In the genomic region with DNA sequence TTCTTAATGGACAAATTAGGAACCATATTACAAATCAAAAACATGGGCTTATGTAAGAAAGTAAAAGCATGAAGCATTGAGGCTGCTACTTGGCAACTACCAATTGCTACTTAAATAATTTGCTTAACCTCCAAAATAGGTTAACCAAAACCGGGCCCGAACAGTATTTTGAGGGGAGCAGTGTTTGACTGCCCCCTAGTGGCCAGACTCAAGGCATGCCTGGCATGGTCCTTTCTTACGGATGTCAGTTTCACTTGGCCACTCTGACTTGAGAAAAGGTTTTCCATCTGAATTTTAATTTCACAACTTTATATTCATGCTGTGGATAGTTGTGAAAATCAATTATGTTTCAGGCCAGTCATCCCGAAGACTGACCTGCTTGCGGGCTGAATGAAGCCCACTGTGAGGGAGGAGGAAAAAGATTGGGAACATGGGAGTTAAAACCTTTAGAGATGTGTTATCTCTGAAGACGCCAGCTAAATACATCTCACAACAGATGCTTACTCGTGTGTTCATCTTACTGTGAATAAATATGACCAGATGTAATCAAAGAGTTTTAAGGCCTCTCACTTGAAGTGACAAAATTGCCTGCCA, we compare ENCODE assay signal across 8 cellular contexts. TPM values are rescaled to one million over a fixed set of nuclear protein-coding genes. Genes with fewer than 3 reads are reported as not detected.
DNase-seq lines count a peak whose midpoint lies in the region; ATAC-seq and TF ChIP-seq lines count a peak whose summit lies in the region.

No MANE protein-coding gene starts in this region.

- peak overlapping the region; percentile 87 for H2AFZ ChIP-seq in OCI-LY3 (ENCODE audit: low read depth, low read length)

- peak overlapping the region; percentile 82 for H3K4me3 ChIP-seq in OCI-LY3 (ENCODE audit: low read length)
- no peak overlapping the region for H3K4me3 ChIP-seq in fibroblast of the aortic adventitia (ENCODE audit: low read depth, low read length)
- no peak overlapping the region for H3K4me3 ChIP-seq in neutrophil (ENCODE audit: low read depth in 1 of 2, low read length in 1 of 2)

- H3K4me1 ChIP-seq in OCI-LY3 (ENCODE audit: low read length), result peaks cover 43% of the 10 kb centered on the region
- H3K4me1 ChIP-seq in neutrophil (ENCODE audit: control insufficient read depth in 1 of 2, insufficient read depth in 1 of 2, low read depth in 1 of 2, low read length in 1 of 2), result peaks cover 0 to 4% of the 10 kb centered on the region in 2 experiments

- peak; percentile 99 for TF ChIP-seq CTCF in OCI-LY3 (IDR thresholded peaks at IDR 0.05; ENCODE audit: low read depth, low read length)
- peak; percentile 97 for TF ChIP-seq CTCF in fibroblast of the aortic adventitia (IDR thresholded peaks at IDR 0.05; ENCODE audit: insufficient read depth, low read length)
- TF ChIP-seq CTCF in neutrophil (IDR thresholded peaks at IDR 0.05), result peak; percentile 83

- peaks cover 63% of the 10 kb centered on the region for H3K79me2 ChIP-seq in OCI-LY3 (ENCODE audit: low read length)

- H3K36me3 Mint-ChIP-seq in activated T-cell treated with anti-CD3 and anti-CD28 coated beads, Interleukin-2, amount 50 U/mL, for 4 hours (ENCODE audit: insufficient read depth), result no peaks in the 10 kb centered on the region

- ATAC-seq in GM19328 (IDR thresholded peaks at IDR 0.05; ENCODE audit: unreplicated experiment) (peak; percentile 67), HG03520 (IDR thresholded peaks at IDR 0.05; ENCODE audit: unreplicated experiment) (peak; percentile 73)
- ATAC-seq in activated T-cell treated with anti-CD3 and anti-CD28 coated beads, Interleukin-2, amount 50 U/mL, for 4 hours, result peak in 1 of 2 donors; percentile 46

- H3K9me3 Mint-ChIP-seq in activated T-cell treated with anti-CD3 and anti-CD28 coated beads, Interleukin-2, amount 50 U/mL, for 4 hours, result no peaks in the 10 kb centered on the region

- H3K9me3 ChIP-seq in OCI-LY3 (ENCODE audit: insufficient read depth, low read length) (no peaks in the 10 kb centered on the region), neutrophil (no peaks in the 10 kb centered on the region)

- H3K27me3 ChIP-seq in OCI-LY3 (ENCODE audit: low read depth, low read length) (no peaks in the 10 kb centered on the region), neutrophil (no peaks in the 10 kb centered on the region)

- H3K27me3 Mint-ChIP-seq in activated T-cell treated with anti-CD3 and anti-CD28 coated beads, Interleukin-2, amount 50 U/mL, for 4 hours (ENCODE audit: low read depth), result peaks cover 10% of the 10 kb centered on the region

- H3K36me3 ChIP-seq in OCI-LY3 (replicated peaks; ENCODE audit: low read depth, low read length) (peaks cover 17% of the 10 kb centered on the region), neutrophil (no peaks in the 10 kb centered on the region)

- peaks cover 2% of the 10 kb centered on the region for H3K4me1 Mint-ChIP-seq in activated T-cell treated with anti-CD3 and anti-CD28 coated beads, Interleukin-2, amount 50 U/mL, for 4 hours (ENCODE audit: low read depth)

- H4K20me1 ChIP-seq in OCI-LY3 (ENCODE audit: insufficient read depth, low read length), result no peaks in the 10 kb centered on the region

- peak; percentile 8 for DNase-seq in CMK (ENCODE audit: low read depth)
- DNase-seq in activated T-cell treated with anti-CD3 and anti-CD28 coated beads, Interleukin-2, amount 50 U/mL, for 4 hours, result peak; percentile 48
- DNase-seq in fibroblast of the aortic adventitia (ENCODE audit: low read depth), result peak; percentile 88
- peak in 34 of 49 donors; percentile 1 to 68 (median 22) for DNase-seq in substantia nigra (lab: John Stamatoyannopoulos, UW)

- no peak overlapping the region for H3K4me3 Mint-ChIP-seq in activated T-cell treated with anti-CD3 and anti-CD28 coated beads, Interleukin-2, amount 50 U/mL, for 4 hours

- peak overlapping the region; percentile 81 for H3K4me2 ChIP-seq in OCI-LY3 (ENCODE audit: low read length)

- H3K9ac ChIP-seq in OCI-LY3 (ENCODE audit: low read length), result peak overlapping the region; percentile 80

- peak overlapping the region; percentile 78 for H3K27ac ChIP-seq in OCI-LY3 (ENCODE audit: low read length)
- H3K27ac ChIP-seq in neutrophil, result no peak overlapping the region
- no peak overlapping the region for H3K27ac ChIP-seq in substantia nigra (ENCODE audit: low read depth, low read length, poor library complexity, severe bottlenecking)

RNA-seq across cellular contexts. Expression of a gene that starts 2.9 kb away (rescaled TPM):
- not detected for total RNA-seq in activated T-cell treated with anti-CD3 and anti-CD28 coated beads, Interleukin-2, amount 50 U/mL, for 4 hours
- not detected in 2 replicates for total RNA-seq in fibroblast of the aortic adventitia (ENCODE audit: low replicate concordance)

Comparison
In these comparisons a context has a peak if more than half of its experiments do, and no peak if none do; other contexts are left out.
1. DNase-seq: peak in every context shown above with its lines; median percentile 88 in fibroblast of the aortic adventitia; 48 in activated T-cell treated with anti-CD3 and anti-CD28 coated beads, Interleukin-2, amount 50 U/mL, for 4 hours; 22 in substantia nigra; 8 in CMK.